Comparison of ENCODE assay signal across 20 cellular contexts in the genomic region with DNA sequence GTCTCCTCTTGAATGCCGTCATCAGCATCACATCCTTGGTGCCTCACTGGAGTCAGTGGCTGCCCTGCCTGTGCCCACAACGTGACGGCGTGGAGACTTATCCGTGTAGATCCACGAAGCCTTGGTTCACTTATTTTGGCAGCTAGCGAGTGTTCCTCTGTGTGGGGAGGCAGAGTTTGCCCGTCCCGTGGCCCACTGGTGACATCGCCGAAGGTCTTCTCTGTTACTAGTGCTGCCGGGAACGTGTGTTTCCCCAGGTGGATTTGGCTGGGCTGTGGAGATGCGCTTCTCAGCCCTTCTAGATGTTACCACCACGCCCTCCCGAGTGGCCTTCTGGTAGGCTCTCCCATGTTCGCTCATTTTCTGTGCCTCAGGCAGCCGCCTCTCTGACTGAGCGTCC.
DNase-seq lines count a peak whose midpoint lies in the region; ATAC-seq and TF ChIP-seq lines count a peak whose summit lies in the region.
"Had no signal": no experiment of that assay in that cellular context is flagged by ENCODE, and none has a peak within 500 bp of the region (broad histone marks: within the 10 kb centered on the region; RNA-seq: fewer than 3 reads in every experiment).

No MANE protein-coding gene starts in this region.

- H3K4me1 ChIP-seq in neuronal stem cell (ENCODE audit: control insufficient read depth in 2 of 2, insufficient read depth in 1 of 2, low read depth in 1 of 2, low read length in 2 of 2) (peaks cover 0 to 14% of the 10 kb centered on the region in 2 donors), vagina (peaks cover 70% of the 10 kb centered on the region), adrenal gland (replicated peaks in 1 of 2) (peaks cover 14 to 31% of the 10 kb centered on the region in 2 donors)
- no peaks in the 10 kb centered on the region for H3K4me1 ChIP-seq in naive thymus-derived CD4-positive, alpha-beta T cell (ENCODE audit: control insufficient read depth in 2 of 2, insufficient read depth in 2 of 2, low read length in 2 of 2)

- H3K27me3 ChIP-seq in neuronal stem cell (ENCODE audit: control insufficient read depth in 3 of 3, insufficient read depth in 3 of 3, low read depth in 1 of 3, low read length in 3 of 3) (no peaks in the 10 kb centered on the region), vagina (no peaks in the 10 kb centered on the region), adrenal gland (no peaks in the 10 kb centered on the region)
- no peaks in the 10 kb centered on the region for H3K27me3 ChIP-seq in naive thymus-derived CD4-positive, alpha-beta T cell (ENCODE audit: control insufficient read depth in 2 of 2, insufficient read depth in 2 of 2, low read length in 2 of 2)
- H3K27me3 ChIP-seq: SJSA1 had no signal

- H4K8ac ChIP-seq in neuronal stem cell (ENCODE audit: low read depth, low read length), result no peak overlapping the region

- H2AK5ac ChIP-seq in neuronal stem cell (ENCODE audit: low read depth, low read length), result no peak overlapping the region

- TF ChIP-seq POLR2A in vagina (IDR thresholded peaks at IDR 0.05), result no peak
- no peak for TF ChIP-seq POLR2A in adrenal gland (IDR thresholded peaks at IDR 0.05)

- H3K4me3 ChIP-seq in neuronal stem cell (ENCODE audit: low read length in 2 of 2), result no peak overlapping the region
- H3K4me3 ChIP-seq in vagina, result no peak overlapping the region
- no peak overlapping the region for H3K4me3 ChIP-seq in adrenal gland
- H3K4me3 ChIP-seq in naive thymus-derived CD4-positive, alpha-beta T cell (ENCODE audit: low read length), result no peak overlapping the region
- H3K4me3 ChIP-seq: SJSA1 had no signal

- no peaks in the 10 kb centered on the region for H3K4me1 Mint-ChIP-seq in activated naive CD4-positive, alpha-beta T cell treated with anti-CD3 and anti-CD28 coated beads, Interleukin-2, amount 50 U/mL, for 24 hours
- peaks cover 86% of the 10 kb centered on the region for H3K4me1 Mint-ChIP-seq in dendritic cell treated with granulocyte-macrophage colony-stimulating factor and Interleukin-4, amounts not matched to agents 40 ng/mL and 50 ng/mL, for 4 days (ENCODE audit: low read depth)
- peaks cover 0 to 4% (median 0%) of the 10 kb centered on the region in 7 donors for H3K4me1 Mint-ChIP-seq in naive thymus-derived CD4-positive, alpha-beta T cell
- H3K4me1 Mint-ChIP-seq in stimulated activated naive CD8-positive, alpha-beta T cell treated with anti-CD3 and anti-CD28 coated beads, Interleukin-15, amount 100 ng/mL, for 72 hours, result peaks cover 4% of the 10 kb centered on the region

- H3K9me3 ChIP-seq in neuronal stem cell (replicated peaks in 1 of 2; ENCODE audit: control insufficient read depth in 2 of 2, insufficient read depth in 1 of 2, low read depth in 1 of 2, low read length in 2 of 2) (peaks cover 0 to 2% of the 10 kb centered on the region in 2 donors), vagina (no peaks in the 10 kb centered on the region), adrenal gland (replicated peaks in 1 of 3) (no peaks in the 10 kb centered on the region)
- no peaks in the 10 kb centered on the region for H3K9me3 ChIP-seq in naive thymus-derived CD4-positive, alpha-beta T cell (ENCODE audit: control insufficient read depth in 2 of 3, low read length in 3 of 3)
- H3K9me3 ChIP-seq: SJSA1 had no signal

- no peak overlapping the region for H2BK120ac ChIP-seq in neuronal stem cell (ENCODE audit: low read depth, low read length)

- POLR2A ChIA-PET in naive thymus-derived CD4-positive, alpha-beta T cell (lab: Charles Lee), result no interaction called here

- no CpG with 5 or more reads among the region's 19 CpGs for WGBS in neuronal stem cell (ENCODE audit: extremely low coverage in 2 of 2, insufficient read length in 2 of 2, insufficient replicate concordance in 1 of 2), 2 donors
- 91 to 98% (median 93%) methylated on average over 8 to 19 of the region's 19 CpGs for WGBS in adrenal gland, 4 donors

- H3K23ac ChIP-seq in neuronal stem cell (ENCODE audit: low read depth, low read length, poor library complexity), result peak overlapping the region; percentile 82

- H3K9ac ChIP-seq in neuronal stem cell (ENCODE audit: low read depth, low read length, poor library complexity), result no peak overlapping the region
- H3K9ac ChIP-seq: KMS-11 had no signal

- H3K27ac ChIP-seq in neuronal stem cell (replicated peaks; ENCODE audit: low read length) (no peak overlapping the region), vagina (peak overlapping the region; percentile 85), adrenal gland (no peak overlapping the region)
- no peak overlapping the region for H3K27ac ChIP-seq in naive thymus-derived CD4-positive, alpha-beta T cell (ENCODE audit: low read depth, low read length)
- H3K27ac ChIP-seq: C4-2B, KMS-11, SJSA1 had no signal

- no peak overlapping the region for H4K91ac ChIP-seq in neuronal stem cell (ENCODE audit: low read depth, low read length, poor library complexity)

- no peaks in the 10 kb centered on the region for H3K36me3 Mint-ChIP-seq in activated naive CD4-positive, alpha-beta T cell treated with anti-CD3 and anti-CD28 coated beads, Interleukin-2, amount 50 U/mL, for 24 hours
- peaks cover 55% of the 10 kb centered on the region for H3K36me3 Mint-ChIP-seq in dendritic cell treated with granulocyte-macrophage colony-stimulating factor and Interleukin-4, amounts not matched to agents 40 ng/mL and 50 ng/mL, for 4 days (ENCODE audit: low read depth)
- no peaks in the 10 kb centered on the region for H3K36me3 Mint-ChIP-seq in naive thymus-derived CD4-positive, alpha-beta T cell
- H3K36me3 Mint-ChIP-seq: CD8-positive, alpha-beta memory T cell had no signal

- no peak overlapping the region for H3K4me3 Mint-ChIP-seq in activated naive CD4-positive, alpha-beta T cell treated with anti-CD3 and anti-CD28 coated beads, Interleukin-2, amount 50 U/mL, for 24 hours
- no peak overlapping the region for H3K4me3 Mint-ChIP-seq in dendritic cell treated with granulocyte-macrophage colony-stimulating factor and Interleukin-4, amounts not matched to agents 40 ng/mL and 50 ng/mL, for 4 days
- no peak overlapping the region for H3K4me3 Mint-ChIP-seq in naive thymus-derived CD4-positive, alpha-beta T cell
- H3K4me3 Mint-ChIP-seq in stimulated activated naive CD8-positive, alpha-beta T cell treated with anti-CD3 and anti-CD28 coated beads, Interleukin-15, amount 100 ng/mL, for 72 hours, result no peak overlapping the region
- H3K4me3 Mint-ChIP-seq: CD8-positive, alpha-beta memory T cell had no signal

- H3K9me3 Mint-ChIP-seq in activated naive CD4-positive, alpha-beta T cell treated with anti-CD3 and anti-CD28 coated beads, Interleukin-2, amount 50 U/mL, for 24 hours, result no peaks in the 10 kb centered on the region
- no peaks in the 10 kb centered on the region for H3K9me3 Mint-ChIP-seq in dendritic cell treated with granulocyte-macrophage colony-stimulating factor and Interleukin-4, amounts not matched to agents 40 ng/mL and 50 ng/mL, for 4 days
- no peaks in the 10 kb centered on the region for H3K9me3 Mint-ChIP-seq in naive thymus-derived CD4-positive, alpha-beta T cell
- no peaks in the 10 kb centered on the region for H3K9me3 Mint-ChIP-seq in stimulated activated naive CD8-positive, alpha-beta T cell treated with anti-CD3 and anti-CD28 coated beads, Interleukin-15, amount 100 ng/mL, for 72 hours

- H3K27ac Mint-ChIP-seq in activated naive CD4-positive, alpha-beta T cell treated with anti-CD3 and anti-CD28 coated beads, Interleukin-2, amount 50 U/mL, for 24 hours, result peak overlapping the region; percentile 51
- peak overlapping the region; percentile 93 for H3K27ac Mint-ChIP-seq in dendritic cell treated with granulocyte-macrophage colony-stimulating factor and Interleukin-4, amounts not matched to agents 40 ng/mL and 50 ng/mL, for 4 days
- peak overlapping the region in 2 of 9 donors; percentile 70 to 81 for H3K27ac Mint-ChIP-seq in naive thymus-derived CD4-positive, alpha-beta T cell
- no peak overlapping the region for H3K27ac Mint-ChIP-seq in stimulated activated naive CD8-positive, alpha-beta T cell treated with anti-CD3 and anti-CD28 coated beads, Interleukin-15, amount 100 ng/mL, for 72 hours

- TF ChIP-seq CTCF in vagina (IDR thresholded peaks at IDR 0.05), result no peak
- TF ChIP-seq CTCF in adrenal gland (IDR thresholded peaks at IDR 0.05), result no peak

- H3K4me2 ChIP-seq in neuronal stem cell (ENCODE audit: insufficient read depth, low read length, poor library complexity, severe bottlenecking), result no peak overlapping the region
- H3K4me2 ChIP-seq: KMS-11 had no signal

- H3K18ac ChIP-seq in neuronal stem cell (ENCODE audit: low read length), result no peak overlapping the region

- CTCF ChIA-PET in naive thymus-derived CD4-positive, alpha-beta T cell (lab: Charles Lee), result no interaction called here

- ATAC-seq in naive thymus-derived CD4-positive, alpha-beta T cell, result no peak
- ATAC-seq in stimulated activated naive CD8-positive, alpha-beta T cell treated with anti-CD3 and anti-CD28 coated beads, Interleukin-15, amount 100 ng/mL, for 72 hours, result no peak
- ATAC-seq: Right ventricle myocardium inferior had no signal

- intact Hi-C loops in dendritic cell treated with granulocyte-macrophage colony-stimulating factor and Interleukin-4, amounts not matched to agents 40 ng/mL and 50 ng/mL, for 4 days (cut with micrococcal nuclease), result no loop called here
- intact Hi-C loops in vagina (cut with DNase I) (no loop called here), adrenal gland (cut with DNase I) (no loop called here)
- intact Hi-C loops in naive thymus-derived CD4-positive, alpha-beta T cell (cut with micrococcal nuclease), result no loop called here

- H3K36me3 ChIP-seq in neuronal stem cell (replicated peaks in 1 of 2; ENCODE audit: control insufficient read depth in 2 of 2, insufficient read depth in 2 of 2, low read length in 2 of 2) (no peaks in the 10 kb centered on the region), vagina (no peaks in the 10 kb centered on the region), adrenal gland (replicated peaks in 1 of 2) (no peaks in the 10 kb centered on the region)
- H3K36me3 ChIP-seq in naive thymus-derived CD4-positive, alpha-beta T cell (ENCODE audit: control insufficient read depth in 2 of 3, insufficient read depth in 3 of 3, low read length in 3 of 3), result no peaks in the 10 kb centered on the region
- H3K36me3 ChIP-seq: SJSA1 had no signal

- H2BK15ac ChIP-seq in neuronal stem cell (ENCODE audit: low read length), result no peak overlapping the region

- no peak overlapping the region for H2AFZ ChIP-seq in neuronal stem cell (ENCODE audit: low read length)

- no peaks in the 10 kb centered on the region for H3K27me3 Mint-ChIP-seq in activated naive CD4-positive, alpha-beta T cell treated with anti-CD3 and anti-CD28 coated beads, Interleukin-2, amount 50 U/mL, for 24 hours
- H3K27me3 Mint-ChIP-seq in dendritic cell treated with granulocyte-macrophage colony-stimulating factor and Interleukin-4, amounts not matched to agents 40 ng/mL and 50 ng/mL, for 4 days, result peaks cover 2% of the 10 kb centered on the region
- H3K27me3 Mint-ChIP-seq in naive thymus-derived CD4-positive, alpha-beta T cell, result peaks cover 0 to 3% (median 0%) of the 10 kb centered on the region in 5 donors
- H3K27me3 Mint-ChIP-seq in stimulated activated naive CD8-positive, alpha-beta T cell treated with anti-CD3 and anti-CD28 coated beads, Interleukin-15, amount 100 ng/mL, for 72 hours, result no peaks in the 10 kb centered on the region

- peak overlapping the region; percentile 48 for H2BK12ac ChIP-seq in neuronal stem cell (ENCODE audit: low read length)

- no peak overlapping the region for H3K14ac ChIP-seq in neuronal stem cell (ENCODE audit: low read length)

- peak overlapping the region; percentile 88 for H2BK5ac ChIP-seq in neuronal stem cell (ENCODE audit: low read length)

- DNase-seq in activated naive CD4-positive, alpha-beta T cell (lab: John Stamatoyannopoulos, UW), result no peak
- no peak for DNase-seq in neuronal stem cell (ENCODE audit: low spot score)
- no peak for DNase-seq in vagina (ENCODE audit: extremely low spot score in 2 of 2)
- no peak for DNase-seq in adrenal gland
- DNase-seq in naive thymus-derived CD4-positive, alpha-beta T cell, result no peak
- no peak for DNase-seq in stimulated activated naive CD8-positive, alpha-beta T cell treated with anti-CD3 and anti-CD28 coated beads, Interleukin-15, amount 100 ng/mL, for 72 hours
- DNase-seq: CD8-positive, alpha-beta memory T cell; DMS53; GDM1; NCI-H1105 treated with DMSO at 0.1 percent for 48 hours; NCI-H2029 treated with DMSO at 0.1 percent for 48 hours; NCI-H345; NCI-H524; NCI-H82 had no signal

- no peaks in the 10 kb centered on the region for H3K79me1 ChIP-seq in neuronal stem cell (ENCODE audit: low read depth, low read length)

- H3K4ac ChIP-seq in neuronal stem cell (ENCODE audit: low read length), result no peak overlapping the region

Comparison
In these comparisons a context has a peak if more than half of its experiments do, and no peak if none do; other contexts are left out.
1. H3K27ac Mint-ChIP-seq: peak in activated naive CD4-positive, alpha-beta T cell treated with anti-CD3 and anti-CD28 coated beads, Interleukin-2, amount 50 U/mL, for 24 hours (single experiment) and dendritic cell treated with granulocyte-macrophage colony-stimulating factor and Interleukin-4, amounts not matched to agents 40 ng/mL and 50 ng/mL, for 4 days (single experiment); none in stimulated activated naive CD8-positive, alpha-beta T cell treated with anti-CD3 and anti-CD28 coated beads, Interleukin-15, amount 100 ng/mL, for 72 hours (0 of 2).